Comparison of ENCODE assay signal across 1 cellular context in the genomic region with DNA sequence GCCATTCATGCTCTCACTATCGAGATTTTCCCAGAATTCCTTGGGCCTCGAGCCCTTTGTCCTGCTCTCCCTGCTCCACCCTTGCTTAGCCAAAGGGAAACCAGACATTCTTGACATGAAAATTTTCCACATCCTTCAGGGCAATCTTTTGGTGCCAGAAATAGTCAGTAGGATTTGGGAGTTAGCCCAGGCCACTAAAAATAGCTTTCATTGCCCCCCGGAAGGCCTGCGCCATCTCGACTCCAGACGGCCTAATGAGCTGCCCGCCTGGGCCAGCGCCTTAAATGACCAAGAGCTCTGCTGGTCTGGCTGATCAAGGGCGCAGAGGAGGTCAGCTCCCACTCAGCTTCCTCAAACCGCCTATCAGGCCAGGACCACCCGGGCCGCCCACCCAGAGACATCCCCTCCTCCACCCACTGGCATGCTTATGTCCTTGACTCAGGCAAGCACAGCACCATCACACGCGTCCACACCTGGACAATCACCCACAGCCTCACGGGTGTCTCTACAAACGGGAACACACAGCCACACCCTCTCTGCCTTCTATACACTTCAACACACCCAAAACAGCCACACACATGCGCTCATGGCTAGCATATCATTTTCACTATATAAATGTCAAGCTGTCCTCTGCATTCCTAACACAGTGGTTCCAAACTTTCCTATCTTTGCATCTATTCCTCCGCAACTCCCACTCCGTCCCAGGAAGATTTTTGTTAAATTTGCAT.
TF ChIP-seq lines count a peak whose summit lies in the region.

No MANE protein-coding gene starts in this region.

TF ChIP-seq in IMR-90, 13 proteins besides CTCF, POLR2A, EP300 and RAD21:
- no peak for TF ChIP-seq RFX5 (IDR thresholded peaks at IDR 0.05; ENCODE audit: low read depth, low read length)
- no peak for TF ChIP-seq NFE2L2 (IDR thresholded peaks at IDR 0.05; ENCODE audit: low read depth, low read length)
- TF ChIP-seq MXI1 (IDR thresholded peaks at IDR 0.05; ENCODE audit: borderline replicate concordance, low read depth, low read length), result no peak
- no peak for TF ChIP-seq CHD1 (IDR thresholded peaks at IDR 0.05; ENCODE audit: low read depth, low read length)
- TF ChIP-seq FOS (IDR thresholded peaks at IDR 0.05; ENCODE audit: low read depth, low read length), result no peak
- no peak for TF ChIP-seq RCOR1 (IDR thresholded peaks at IDR 0.05; ENCODE audit: insufficient replicate concordance, low read length)
- TF ChIP-seq USF2 (IDR thresholded peaks at IDR 0.05; ENCODE audit: low read depth, low read length), result no peak
- TF ChIP-seq MAZ (IDR thresholded peaks at IDR 0.05; ENCODE audit: borderline replicate concordance, low read depth, low read length), result no peak
- TF ChIP-seq, protein P1, sequence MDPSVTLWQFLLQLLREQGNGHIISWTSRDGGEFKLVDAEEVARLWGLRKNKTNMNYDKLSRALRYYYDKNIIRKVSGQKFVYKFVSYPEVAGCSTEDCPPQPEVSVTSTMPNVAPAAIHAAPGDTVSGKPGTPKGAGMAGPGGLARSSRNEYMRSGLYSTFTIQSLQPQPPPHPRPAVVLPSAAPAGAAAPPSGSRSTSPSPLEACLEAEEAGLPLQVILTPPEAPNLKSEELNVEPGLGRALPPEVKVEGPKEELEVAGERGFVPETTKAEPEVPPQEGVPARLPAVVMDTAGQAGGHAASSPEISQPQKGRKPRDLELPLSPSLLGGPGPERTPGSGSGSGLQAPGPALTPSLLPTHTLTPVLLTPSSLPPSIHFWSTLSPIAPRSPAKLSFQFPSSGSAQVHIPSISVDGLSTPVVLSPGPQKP (IDR thresholded peaks at IDR 0.05; ENCODE audit: borderline replicate concordance, low read depth, low read length), result no peak
- TF ChIP-seq CEBPB (IDR thresholded peaks at IDR 0.05; ENCODE audit: low read depth, low read length), result no peak
- TF ChIP-seq MAFK (IDR thresholded peaks at IDR 0.05; ENCODE audit: low read depth, low read length), result no peak
- no peak for TF ChIP-seq SMC3 (IDR thresholded peaks at IDR 0.05; ENCODE audit: low read depth, low read length)
- no peak for TF ChIP-seq BHLHE40 (IDR thresholded peaks at IDR 0.05; ENCODE audit: low read depth, low read length)
